17 cellular contexts compared by ENCODE assay signal in the genomic region with DNA sequence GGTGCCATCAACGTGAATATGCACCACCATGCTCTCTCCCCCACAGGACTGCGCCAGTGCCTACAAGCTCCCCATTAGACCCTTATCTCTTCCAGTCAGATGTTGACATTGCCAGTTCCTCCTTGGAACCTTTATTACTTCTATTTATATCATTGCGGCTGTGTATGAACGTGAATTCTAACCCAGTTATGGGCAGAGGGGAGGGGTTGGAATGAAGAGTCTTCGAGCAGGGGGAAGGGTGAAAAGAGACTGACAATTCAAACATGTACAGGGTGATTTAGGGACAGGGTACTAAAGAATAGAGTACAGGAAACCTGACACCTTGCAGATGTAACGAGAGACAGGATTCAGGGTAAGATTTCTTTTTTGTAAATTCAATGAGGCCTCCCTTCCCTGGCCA. TPM values are rescaled to one million over a fixed set of nuclear protein-coding genes. Genes with fewer than 3 reads are reported as not detected.
A peak's percentile ranks its signal among the peaks of the same experiment; 100 is the strongest.
DNase-seq lines count a peak whose midpoint lies in the region; ATAC-seq and TF ChIP-seq lines count a peak whose summit lies in the region.
"Had no signal": no experiment of that assay in that cellular context is flagged by ENCODE, and none has a peak within 500 bp of the region (broad histone marks: within the 10 kb centered on the region; RNA-seq: fewer than 3 reads in every experiment).

No MANE protein-coding gene starts in this region.

- intact Hi-C loops in psoas muscle (cut with DNase I) = no loop called here

- H3K4me3 ChIP-seq in psoas muscle = no peak overlapping the region
- H3K4me3 ChIP-seq: A549, Peyer's patch had no signal

- TF ChIP-seq CTCF in psoas muscle (IDR thresholded peaks at IDR 0.05) = no peak

- no peaks in the 10 kb centered on the region for H3K9me3 ChIP-seq in psoas muscle
- H3K9me3 ChIP-seq: A549, Peyer's patch had no signal

- H3K27me3 ChIP-seq in psoas muscle (ENCODE audit: insufficient read depth in 3 of 3, low read length in 2 of 3) = no peaks in the 10 kb centered on the region
- H3K27me3 ChIP-seq: Peyer's patch had no signal

- ATAC-seq in psoas muscle (peak in 3 of 4 donors; percentile 73 to 90 (median 89)), GM21390 (IDR thresholded peaks at IDR 0.05; ENCODE audit: unreplicated experiment) (no peak)
- ATAC-seq: A549; activated T-helper 17 cell treated with anti-CD3 and anti-CD28 coated beads, Interleukin-2, amount 50 U/mL, for 72 hours had no signal

- WGBS in psoas muscle, 3 donors = 20 to 24% (median 24%) methylated on average over 6 of the region's 6 CpGs

- H3K27ac ChIP-seq in psoas muscle = peak overlapping the region; percentile 58
- H3K27ac ChIP-seq: A549, Peyer's patch had no signal

- no peaks in the 10 kb centered on the region for H3K36me3 ChIP-seq in psoas muscle (ENCODE audit: insufficient read depth in 1 of 2, low read depth in 1 of 2)
- H3K36me3 ChIP-seq: Peyer's patch had no signal

- H3K4me1 ChIP-seq in psoas muscle = peaks cover 12% of the 10 kb centered on the region
- H3K4me1 ChIP-seq: Peyer's patch had no signal

- DNase-seq in NCI-H2029 (lab: John Stamatoyannopoulos, UW) = peak; percentile 5
- no peak for DNase-seq in NCI-H2029 treated with DMSO at 0.1 percent for 48 hours (lab: John Stamatoyannopoulos, UW)
- DNase-seq in NCI-H2171 treated with DMSO at 0.1 percent for 48 hours (lab: John Stamatoyannopoulos, UW) = peak; percentile 65
- peak; percentile 32 for DNase-seq in dermis blood vessel endothelial cell
- no peak for DNase-seq in psoas muscle
- DNase-seq in NCI-H1092 (lab: John Stamatoyannopoulos, UW) = no peak
- no peak for DNase-seq in iPS-NIHi11 (ENCODE audit: low spot score)
- DNase-seq: activated CD4-positive, alpha-beta memory T cell treated with anti-CD3 and anti-CD28 coated beads for 36 hours; COR-L47; mammary epithelial cell; Peyer's patch had no signal

RNA-seq across cellular contexts. Expression of a gene that starts 41.8 kb away (rescaled TPM):
- 104 and 126 TPM in 2 replicates for total RNA-seq in dermis blood vessel endothelial cell
- 10 to 100 TPM; 11.5 to 25.0 (median 20.5) TPM for total RNA-seq in psoas muscle
- polyA plus RNA-seq in psoas muscle = 10 to 100 TPM in 1 of 3 donors, 1 to 10 TPM in 2; 4.2 to 15.3 (median 9.2) TPM

RNA-seq across cellular contexts. Expression of a gene that starts 46.1 kb away (rescaled TPM):
- total RNA-seq in dermis blood vessel endothelial cell = not detected in 2 replicates
- 1 to 10 TPM in 2 of 4 donors, under 1 TPM in 2; 0.58 to 3.7 (median 1.4) TPM for total RNA-seq in psoas muscle
- 1 to 10 TPM; 1.3 to 9.3 (median 2.3) TPM for polyA plus RNA-seq in psoas muscle
- total RNA-seq: activated CD4-positive, alpha-beta memory T cell treated with anti-CD3 and anti-CD28 coated beads for 36 hours; activated T-helper 17 cell treated with anti-CD3 and anti-CD28 coated beads, Interleukin-2, amount 50 U/mL, for 72 hours; astrocyte; H4; mammary epithelial cell; T-helper 2 cell treated with Interferon-gamma antibody and Interleukin-4, amounts not matched to agents 100 ng/mL and 5 ng/mL, for 36 hours had no signal
- polyA plus RNA-seq: A549, mammary epithelial cell had no signal

Comparison
In these comparisons a context has a peak if more than half of its experiments do, and no peak if none do; other contexts are left out.
1. DNase-seq: peak in NCI-H2029 (single experiment), NCI-H2171 treated with DMSO at 0.1 percent for 48 hours (single experiment) and dermis blood vessel endothelial cell (single experiment); none in NCI-H2029 treated with DMSO at 0.1 percent for 48 hours (single experiment), psoas muscle (0 of 2), NCI-H1092 (single experiment) and iPS-NIHi11 (single experiment).